Comparison of ENCODE assay signal across 9 cellular contexts in the genomic region with DNA sequence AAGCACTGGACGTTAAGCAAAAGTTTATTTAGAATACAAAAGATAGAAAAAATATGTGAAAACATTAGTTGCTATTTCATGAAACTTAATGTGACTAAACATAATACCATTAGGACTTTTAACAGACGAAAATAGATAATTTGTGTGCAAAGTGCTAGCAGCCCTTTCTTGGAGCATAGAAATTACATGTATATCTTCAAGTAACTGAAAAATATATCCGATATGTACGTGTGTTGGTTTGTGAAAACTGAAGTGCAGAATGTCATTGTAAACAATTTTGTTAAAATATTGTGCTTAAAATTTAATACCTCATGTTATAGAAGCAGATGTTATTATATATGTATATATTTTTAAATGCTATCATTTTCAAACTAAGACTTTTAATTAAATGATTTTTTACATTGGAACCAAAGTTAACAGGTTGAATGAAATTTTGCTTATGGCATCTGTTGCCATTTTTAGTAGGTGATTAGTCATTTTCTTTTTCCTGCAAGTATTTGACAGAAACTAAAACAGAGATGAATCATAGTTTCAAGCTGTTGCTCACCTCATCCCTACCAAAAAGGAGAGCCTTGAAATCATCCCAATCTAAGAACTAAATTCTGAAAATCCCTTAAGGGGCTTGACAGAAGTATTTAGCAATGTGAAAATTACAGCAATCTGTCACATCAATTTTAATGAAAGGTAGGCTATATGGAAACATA.
A peak's percentile ranks its signal among the peaks of the same experiment; 100 is the strongest.
DNase-seq lines count a peak whose midpoint lies in the region; ATAC-seq lines count a peak whose summit lies in the region.
"Had no signal": no experiment of that assay in that cellular context is flagged by ENCODE, and none has a peak within 500 bp of the region (broad histone marks: within the 10 kb centered on the region; RNA-seq: fewer than 3 reads in every experiment).

No MANE protein-coding gene starts in this region.

- in situ Hi-C loops in ACHN (cut with HindIII; ENCODE audit: low pct_ligation_motif_present, low pct_unique_long_range_greater_than_20kb, low sequenced_read_pairs) = no loop called here

- DNase-seq in RKO (ENCODE audit: low spot score) (peak; percentile 45), renal cortical epithelial cell (ENCODE audit: low read depth) (peak; percentile 51), germinal center (ENCODE audit: low spot score) (no peak), ACHN (no peak)
- DNase-seq: activated CD4-positive, alpha-beta T cell treated with anti-CD3 and anti-CD28 coated beads, Interleukin-2, amount 10 ng/mL, durations not matched to agents 24 days and 14 days; left colon had no signal

- ATAC-seq in GM18519 (IDR thresholded peaks at IDR 0.05; ENCODE audit: low FRiP score, unreplicated experiment) = peak; percentile 55
- peak; percentile 91 for ATAC-seq in HG02870 (IDR thresholded peaks at IDR 0.05; ENCODE audit: unreplicated experiment)
- ATAC-seq in GM19467 (IDR thresholded peaks at IDR 0.05; ENCODE audit: unreplicated experiment) = no peak
- ATAC-seq: left colon had no signal

Comparison
In these comparisons a context has a peak if more than half of its experiments do, and no peak if none do; other contexts are left out.
1. DNase-seq: peak in RKO (single experiment) and renal cortical epithelial cell (single experiment); none in germinal center (single experiment) and ACHN (single experiment).